Comparison of ENCODE assay signal across 8 cellular contexts in the genomic region with DNA sequence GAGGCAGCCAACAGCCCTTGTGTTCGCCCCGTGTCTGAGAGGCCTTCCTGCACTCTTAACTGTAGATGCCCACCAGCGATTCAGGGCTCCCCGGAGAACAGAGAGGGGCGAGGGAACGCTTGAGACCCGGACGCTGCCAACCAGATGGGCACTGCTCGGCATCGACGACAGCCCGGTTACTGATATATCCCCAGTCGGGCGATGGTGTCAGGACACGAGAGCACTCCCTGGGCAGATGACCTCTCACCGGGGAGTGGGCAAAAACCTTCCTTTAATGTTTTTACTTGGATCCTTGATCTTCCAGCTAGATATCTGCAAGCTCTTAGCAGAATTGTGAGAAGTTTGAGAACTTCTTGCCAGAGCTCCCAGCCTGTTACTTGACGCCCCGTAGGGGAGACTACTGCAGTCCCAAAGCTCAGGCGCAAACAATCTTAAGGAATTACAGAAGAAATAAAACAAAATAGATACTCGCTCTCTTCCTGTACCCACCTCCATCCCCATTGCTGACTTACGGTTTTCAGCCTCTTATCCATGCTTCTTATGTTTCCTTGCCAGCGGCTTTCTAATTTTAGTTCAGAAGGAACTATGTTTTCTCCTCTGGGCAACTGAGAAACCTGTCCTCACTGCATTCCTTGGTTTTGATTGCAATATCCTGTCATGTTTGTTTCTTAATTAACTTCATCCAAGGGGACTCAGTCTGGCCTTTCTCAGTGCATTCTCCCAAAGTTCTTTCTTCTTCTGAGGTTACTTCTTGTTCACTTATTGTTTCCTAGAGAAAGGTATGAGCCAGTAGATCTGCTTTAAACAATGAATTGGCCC. TPM values are rescaled to one million over a fixed set of nuclear protein-coding genes. Genes with fewer than 3 reads are reported as not detected.
DNase-seq lines count a peak whose midpoint lies in the region; ATAC-seq, FAIRE-seq and TF ChIP-seq lines count a peak whose summit lies in the region.

No MANE protein-coding gene starts in this region.

- intact Hi-C loops in colonic mucosa (cut with DNase I) = loop anchor here (5.0 kb wide), 1 partner anchor 45 kb away; the partner anchor contains the start of gene PNPO

- peak overlapping the region; percentile 94 for H3K4me3 ChIP-seq in MM.1S (ENCODE audit: low read length)
- H3K4me3 ChIP-seq in colonic mucosa = peak overlapping the region; percentile 82

- H2AFZ ChIP-seq in MM.1S (ENCODE audit: low read length) = peak overlapping the region; percentile 76

- no peaks in the 10 kb centered on the region for H4K20me1 ChIP-seq in MM.1S (ENCODE audit: insufficient read depth, low read length)

- H3K27me3 ChIP-seq in MM.1S (replicated peaks; ENCODE audit: insufficient read depth, low read length) (no peaks in the 10 kb centered on the region), colonic mucosa (no peaks in the 10 kb centered on the region)

- ATAC-seq in GM21619 (IDR thresholded peaks at IDR 0.05; ENCODE audit: unreplicated experiment) = no peak
- no peak for ATAC-seq in GM18505 (IDR thresholded peaks at IDR 0.05; ENCODE audit: unreplicated experiment)

- TF ChIP-seq CTCF in MM.1S (IDR thresholded peaks at IDR 0.05; ENCODE audit: low read length) (no peak), colonic mucosa (IDR thresholded peaks at IDR 0.05) (no peak)

- DNase-seq in EL (peak; percentile 19), MM.1S (no peak), colonic mucosa (peak; percentile 46), myocyte (ENCODE audit: low read depth) (peak; percentile 38), NCI-H69 (lab: John Stamatoyannopoulos, UW) (no peak), H54 (ENCODE audit: insufficient read length, low spot score) (no peak)

- peaks cover 54% of the 10 kb centered on the region for H3K79me2 ChIP-seq in MM.1S (ENCODE audit: low read length)

- H3K9ac ChIP-seq in MM.1S (ENCODE audit: low read length) (peak overlapping the region; percentile 87), colonic mucosa (ENCODE audit: low read depth in 2 of 2, low read length in 2 of 2) (peak overlapping the region; percentile 92 to 98)

- H3K9me3 ChIP-seq in MM.1S (replicated peaks; ENCODE audit: insufficient read depth, low read length) = no peaks in the 10 kb centered on the region
- H3K9me3 ChIP-seq in colonic mucosa = no peaks in the 10 kb centered on the region

- peaks cover 6% of the 10 kb centered on the region; the same call in 1 of the 2 replicates for H3F3A ChIP-seq in MM.1S (ENCODE audit: insufficient read depth, low read length)

- no peaks in the 10 kb centered on the region for H3K9me2 ChIP-seq in MM.1S (replicated peaks; ENCODE audit: insufficient read depth, low read length)

- H3K4me1 ChIP-seq in MM.1S (ENCODE audit: low read length) (peaks cover 26% of the 10 kb centered on the region), colonic mucosa (peaks cover 18% of the 10 kb centered on the region)

- peak overlapping the region; percentile 84 for H3K4me2 ChIP-seq in MM.1S (ENCODE audit: low read depth, low read length)

- H3K36me3 ChIP-seq in MM.1S (replicated peaks; ENCODE audit: insufficient read depth, low read length) = no peaks in the 10 kb centered on the region
- H3K36me3 ChIP-seq in colonic mucosa = no peaks in the 10 kb centered on the region

- peak overlapping the region; percentile 64; the same call in 1 of the 2 replicates for H3K27ac ChIP-seq in MM.1S (ENCODE audit: low read length)
- peak overlapping the region; percentile 86 for H3K27ac ChIP-seq in colonic mucosa

- no peak for FAIRE-seq in H54 (lab: Jason Lieb, UNC)

- TF ChIP-seq POLR2A in GM18505 (IDR thresholded peaks at IDR 0.05; ENCODE audit: borderline replicate concordance, extremely low read depth, insufficient read depth, insufficient read length) = no peak
- no peak for TF ChIP-seq POLR2A in H54 (IDR thresholded peaks at IDR 0.05; ENCODE audit: low read depth, low read length)

RNA-seq across cellular contexts. Expression of gene SP2, which starts 0.8 kb away (rescaled TPM):
- 10 to 100 TPM; 18.1 to 21.6 TPM for total RNA-seq in colonic mucosa
- 1.8 and 3.1 TPM in 2 replicates for total RNA-seq in myocyte
- polyA plus RNA-seq in myocyte (2012) = 15.8 TPM

RNA-seq across cellular contexts. Expression of gene PNPO, which starts 44.5 kb away (rescaled TPM):
- 10 to 100 TPM; 18.1 to 70.5 TPM for total RNA-seq in colonic mucosa
- total RNA-seq in myocyte = 29.3 and 43.5 TPM in 2 replicates
- polyA plus RNA-seq in myocyte (2012) = 12.8 TPM

RNA-seq across cellular contexts. Expression of gene SP6, which starts 45.9 kb away (rescaled TPM):
- total RNA-seq in colonic mucosa (1 to 10 TPM; 8.7 to 8.8 TPM), myocyte (0.05 and 0.16 TPM in 2 replicates)
- polyA plus RNA-seq in myocyte (2012) = 0.05 TPM

RNA-seq across cellular contexts. Expression of gene SCRN2, which starts 55.8 kb away (rescaled TPM):
- total RNA-seq in colonic mucosa (10 to 100 TPM; 36.8 to 40.0 TPM), myocyte (111 and 158 TPM in 2 replicates)
- 85.2 TPM for polyA plus RNA-seq in myocyte (2012)

Comparison
In these comparisons a context has a peak if more than half of its experiments do, and no peak if none do; other contexts are left out.
1. DNase-seq: peak in EL (single experiment), colonic mucosa (single experiment) and myocyte (single experiment); none in MM.1S (single experiment), NCI-H69 (single experiment) and H54 (single experiment).